In the genomic region with DNA sequence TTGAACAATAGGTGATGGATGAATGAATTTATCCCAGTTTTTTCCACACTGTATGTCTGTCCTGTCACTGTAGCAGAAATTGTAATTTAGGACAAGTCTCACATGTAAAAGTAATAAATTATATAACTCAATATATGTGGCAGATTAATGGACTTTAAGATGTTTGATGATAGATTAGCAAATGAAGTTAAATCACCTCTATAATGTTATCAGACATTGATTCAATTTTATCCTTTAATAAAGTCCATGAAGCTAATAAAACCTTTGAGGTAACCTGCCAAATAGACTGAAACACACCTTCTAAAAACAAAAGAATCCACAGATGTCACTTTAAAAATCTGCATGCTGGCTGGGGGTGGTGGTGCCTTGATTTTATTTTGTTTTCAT, we compare ENCODE assay signal across 10 cellular contexts.
A peak's percentile ranks its signal among the peaks of the same experiment; 100 is the strongest.
DNase-seq lines count a peak whose midpoint lies in the region; TF ChIP-seq lines count a peak whose summit lies in the region.
"Had no signal": no experiment of that assay in that cellular context is flagged by ENCODE, and none has a peak within 500 bp of the region (broad histone marks: within the 10 kb centered on the region; RNA-seq: fewer than 3 reads in every experiment).

No MANE protein-coding gene starts in this region.

- H3K9me3 ChIP-seq in DOHH2 (ENCODE audit: control insufficient read depth, insufficient read depth, low read length) (no peaks in the 10 kb centered on the region), colonic mucosa (no peaks in the 10 kb centered on the region), skeletal muscle satellite cell (replicated peaks; ENCODE audit: low read length) (no peaks in the 10 kb centered on the region)
- H3K9me3 ChIP-seq: MG63 had no signal

- H3K9me2 ChIP-seq in DOHH2 (replicated peaks; ENCODE audit: control insufficient read depth, low read length), result no peaks in the 10 kb centered on the region

- H3K4me1 ChIP-seq in DOHH2 (ENCODE audit: control insufficient read depth, low read length) (peaks cover 71% of the 10 kb centered on the region), colonic mucosa (no peaks in the 10 kb centered on the region), skeletal muscle satellite cell (ENCODE audit: control insufficient read depth, insufficient read depth, low read length) (peaks cover 29% of the 10 kb centered on the region)

- intact Hi-C loops in colonic mucosa (cut with DNase I), result no loop called here

- TF ChIP-seq POLR2A in NB4 (IDR thresholded peaks at IDR 0.05; ENCODE audit: extremely low read depth, insufficient read length), result no peak

- no peaks in the 10 kb centered on the region for H4K20me1 ChIP-seq in DOHH2 (ENCODE audit: control insufficient read depth, insufficient read depth, low read depth, low read length)

- TF ChIP-seq CTCF in DOHH2 (IDR thresholded peaks at IDR 0.05; ENCODE audit: low read depth, low read length, poor library complexity, severe bottlenecking), result no peak
- TF ChIP-seq CTCF in NB4 (IDR thresholded peaks at IDR 0.05; ENCODE audit: low read depth, low read length), result no peak
- TF ChIP-seq CTCF in colonic mucosa (IDR thresholded peaks at IDR 0.05), result no peak

- H3K79me2 ChIP-seq in DOHH2 (ENCODE audit: control insufficient read depth, low read length), result peaks cover 21% of the 10 kb centered on the region

- H3K27ac ChIP-seq in DOHH2 (ENCODE audit: low read depth, low read length) (peak overlapping the region; percentile 90), colonic mucosa (peak overlapping the region; percentile 17)

- H3K36me3 ChIP-seq in DOHH2 (ENCODE audit: control insufficient read depth, low read length) (peaks cover 11% of the 10 kb centered on the region), colonic mucosa (no peaks in the 10 kb centered on the region), skeletal muscle satellite cell (ENCODE audit: insufficient read depth, low read length) (no peaks in the 10 kb centered on the region)
- H3K36me3 ChIP-seq: MG63 had no signal

- peaks cover 25% of the 10 kb centered on the region for H3F3A ChIP-seq in DOHH2 (ENCODE audit: control insufficient read depth, insufficient read depth)

- peak overlapping the region; percentile 87 for H3K4me2 ChIP-seq in DOHH2 (ENCODE audit: low read length)
- H3K4me2 ChIP-seq in skeletal muscle satellite cell (ENCODE audit: low read length), result peak overlapping the region; percentile 12

- H3K4me3 ChIP-seq in DOHH2 (ENCODE audit: low read length), result peak overlapping the region; percentile 62
- peak overlapping the region; percentile 71 for H3K4me3 ChIP-seq in NB4 (ENCODE audit: low read depth, low read length)
- no peak overlapping the region for H3K4me3 ChIP-seq in colonic mucosa
- H3K4me3 ChIP-seq in skeletal muscle satellite cell (ENCODE audit: low read length), result no peak overlapping the region
- H3K4me3 ChIP-seq: MG63 had no signal

- DNase-seq in NB4 (ENCODE audit: low read depth) (no peak), colonic mucosa (no peak), NK-92 (lab: John Stamatoyannopoulos, UW; ENCODE audit: unreplicated experiment) (no peak), SHP77 (lab: John Stamatoyannopoulos, UW) (no peak), NCI-H510A (lab: John Stamatoyannopoulos, UW) (no peak)
- DNase-seq: DMS79, H7, MG63 had no signal

- H3K27me3 ChIP-seq in DOHH2 (ENCODE audit: control insufficient read depth, low read length) (no peaks in the 10 kb centered on the region), colonic mucosa (no peaks in the 10 kb centered on the region), skeletal muscle satellite cell (ENCODE audit: control insufficient read depth, insufficient read depth, low read length) (no peaks in the 10 kb centered on the region)
- H3K27me3 ChIP-seq: MG63 had no signal

- H3K9ac ChIP-seq in colonic mucosa (ENCODE audit: low read depth in 2 of 2, low read length in 2 of 2), result no peak overlapping the region
- H3K9ac ChIP-seq in skeletal muscle satellite cell (ENCODE audit: low read depth, low read length), result no peak overlapping the region

Comparison
In these comparisons a context has a peak if more than half of its experiments do, and no peak if none do; other contexts are left out.
1. H3K4me3 ChIP-seq: peak in DOHH2 (single experiment) and NB4 (single experiment); none in colonic mucosa (single experiment) and skeletal muscle satellite cell (single experiment).